ENCODE assay signal across 10 cellular contexts in genomic region chr2:73979686-73980085, GRCh38. TPM values are rescaled to one million over a fixed set of nuclear protein-coding genes. Genes with fewer than 3 reads are reported as not detected.
DNase-seq lines count a peak whose midpoint lies in the region; ATAC-seq and TF ChIP-seq lines count a peak whose summit lies in the region.
"Had no signal": no experiment of that assay in that cellular context is flagged by ENCODE, and none has a peak within 500 bp of the region (broad histone marks: within the 10 kb centered on the region; RNA-seq: fewer than 3 reads in every experiment).

No MANE protein-coding gene starts in this region.

- peak overlapping the region; percentile 66 for H3K27ac Mint-ChIP-seq in T-helper 17 cell

- peak overlapping the region; percentile 75 for H3K4me3 Mint-ChIP-seq in T-helper 17 cell

- H3K9me3 ChIP-seq in T-helper 17 cell (ENCODE audit: control insufficient read depth, low read length, poor library complexity, severe bottlenecking), result no peaks in the 10 kb centered on the region
- H3K9me3 ChIP-seq: SJSA1 had no signal

- H3K4me3 ChIP-seq in GM12865 (ENCODE audit: low read depth, low read length) (peak overlapping the region; percentile 73), fibroblast of pulmonary artery (replicated peaks; ENCODE audit: low read depth, low read length) (no peak overlapping the region)
- H3K4me3 ChIP-seq: SJSA1 had no signal

- DNase-seq in AG08395 (ENCODE audit: low spot score), result peak; percentile 91
- DNase-seq in GM12865 (ENCODE audit: low read depth), result no peak
- no peak for DNase-seq in T-helper 17 cell
- DNase-seq in fibroblast of pulmonary artery (ENCODE audit: low read depth), result peak; percentile 90
- DNase-seq in cerebellar cortex (ENCODE audit: low spot score), result no peak
- no peak for DNase-seq in NCI-H1436 treated with DMSO at 0.1 percent for 48 hours (lab: John Stamatoyannopoulos, UW)
- DNase-seq: cortex of kidney had no signal

- no peaks in the 10 kb centered on the region for H3K27me3 Mint-ChIP-seq in T-helper 17 cell

- H3K36me3 Mint-ChIP-seq in T-helper 17 cell (ENCODE audit: low read depth), result peaks cover 2% of the 10 kb centered on the region

- peaks cover 36% of the 10 kb centered on the region for H3K4me1 Mint-ChIP-seq in T-helper 17 cell

- ATAC-seq in T-helper 17 cell (no peak), HG02840 (IDR thresholded peaks at IDR 0.05; ENCODE audit: low FRiP score, unreplicated experiment) (no peak), GM18870 (IDR thresholded peaks at IDR 0.05; ENCODE audit: unreplicated experiment) (no peak)

- TF ChIP-seq CTCF in GM12865 (IDR thresholded peaks at IDR 0.05; ENCODE audit: insufficient read depth, low read depth, low read length, missing control alignments) (no peak), fibroblast of pulmonary artery (IDR thresholded peaks at IDR 0.05; ENCODE audit: low read length, missing control alignments) (no peak)

RNA-seq across cellular contexts. Expression of gene TET3, which starts 5.0 kb away (rescaled TPM):
- total RNA-seq in T-helper 17 cell, result 10 to 100 TPM; 20.3 to 22.5 TPM

RNA-seq across cellular contexts. Expression of gene DGUOK, which starts 53.0 kb away (rescaled TPM):
- total RNA-seq in T-helper 17 cell, result 10 to 100 TPM; 34.2 to 39.7 TPM

Comparison
In these comparisons a context has a peak if more than half of its experiments do, and no peak if none do; other contexts are left out.
1. DNase-seq: peak in AG08395 (single experiment) and fibroblast of pulmonary artery (single experiment); none in GM12865 (single experiment), T-helper 17 cell (0 of 3), cerebellar cortex (single experiment) and NCI-H1436 treated with DMSO at 0.1 percent for 48 hours (single experiment).